In the genomic region with DNA sequence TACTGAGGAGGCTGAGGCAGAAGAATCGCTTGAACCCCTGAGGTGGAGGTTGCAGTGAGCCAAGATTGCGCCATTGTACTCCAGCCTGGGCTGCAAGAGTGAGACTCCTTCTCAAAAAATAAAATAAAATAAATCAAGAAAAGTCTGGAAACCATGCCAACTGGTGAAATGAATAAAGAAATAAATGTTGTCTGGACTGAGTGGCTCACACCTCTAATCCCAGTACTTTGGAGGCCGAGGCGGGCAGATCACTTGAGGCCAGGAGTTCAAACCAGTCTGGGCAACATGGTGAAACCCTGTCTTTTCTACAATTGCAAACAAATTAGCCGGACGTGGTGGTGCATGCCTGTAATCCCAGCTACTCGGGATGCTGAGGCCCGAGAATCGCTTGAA, we compare ENCODE assay signal across 1 cellular context.
A peak's percentile ranks its signal among the peaks of the same experiment; 100 is the strongest.
TF ChIP-seq lines count a peak whose summit lies in the region.

No MANE protein-coding gene starts in this region.

TF ChIP-seq in HepG2, 621 proteins besides CTCF, POLR2A, EP300 and RAD21 (continued from another document and continues in another):
- TF ChIP-seq ZNF407 (CRISPR knock-in tag; IDR thresholded peaks at IDR 0.05; ENCODE audit: not compliant biosample characterization), result no peak
- TF ChIP-seq ZNF280D (CRISPR knock-in tag; IDR thresholded peaks at IDR 0.05), result no peak
- TF ChIP-seq ZNF510 (CRISPR knock-in tag; IDR thresholded peaks at IDR 0.05; ENCODE audit: low read depth), result 0 out of 2 replicates have a peak, but pooled peaks have one; percentile 33
- TF ChIP-seq ZNF737 (CRISPR knock-in tag; IDR thresholded peaks at IDR 0.05; ENCODE audit: borderline replicate concordance), result no peak
- no peak for TF ChIP-seq ZNF512 (CRISPR knock-in tag; IDR thresholded peaks at IDR 0.05)
- 0 out of 2 replicates have a peak, but pooled peaks have one; percentile 4 for TF ChIP-seq NCOR1 (IDR thresholded peaks at IDR 0.05; ENCODE audit: borderline replicate concordance, low read length)
- 0 out of 2 replicates have a peak, but pooled peaks have one; percentile 25 for TF ChIP-seq PAWR (CRISPR knock-in tag; IDR thresholded peaks at IDR 0.05; ENCODE audit: borderline replicate concordance)
- TF ChIP-seq ZBTB37 (CRISPR knock-in tag; IDR thresholded peaks at IDR 0.05), result no peak; the same call in 1 of the 2 replicates
- TF ChIP-seq PCBP1 (IDR thresholded peaks at IDR 0.05; ENCODE audit: borderline replicate concordance, low read depth, low read length), result no peak
- TF ChIP-seq ZNF790 (CRISPR knock-in tag; IDR thresholded peaks at IDR 0.05; ENCODE audit: borderline replicate concordance), result no peak
- no peak for TF ChIP-seq SIN3B (IDR thresholded peaks at IDR 0.05; ENCODE audit: low read length)
- TF ChIP-seq, protein P1, sequence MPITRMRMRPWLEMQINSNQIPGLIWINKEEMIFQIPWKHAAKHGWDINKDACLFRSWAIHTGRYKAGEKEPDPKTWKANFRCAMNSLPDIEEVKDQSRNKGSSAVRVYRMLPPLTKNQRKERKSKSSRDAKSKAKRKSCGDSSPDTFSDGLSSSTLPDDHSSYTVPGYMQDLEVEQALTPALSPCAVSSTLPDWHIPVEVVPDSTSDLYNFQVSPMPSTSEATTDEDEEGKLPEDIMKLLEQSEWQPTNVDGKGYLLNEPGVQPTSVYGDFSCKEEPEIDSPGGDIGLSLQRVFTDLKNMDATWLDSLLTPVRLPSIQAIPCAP (CRISPR knock-in tag; IDR thresholded peaks at IDR 0.05; ENCODE audit: low read depth), result no peak
- no peak for TF ChIP-seq ZNF549 (CRISPR knock-in tag; IDR thresholded peaks at IDR 0.05)
- TF ChIP-seq, protein P2, sequence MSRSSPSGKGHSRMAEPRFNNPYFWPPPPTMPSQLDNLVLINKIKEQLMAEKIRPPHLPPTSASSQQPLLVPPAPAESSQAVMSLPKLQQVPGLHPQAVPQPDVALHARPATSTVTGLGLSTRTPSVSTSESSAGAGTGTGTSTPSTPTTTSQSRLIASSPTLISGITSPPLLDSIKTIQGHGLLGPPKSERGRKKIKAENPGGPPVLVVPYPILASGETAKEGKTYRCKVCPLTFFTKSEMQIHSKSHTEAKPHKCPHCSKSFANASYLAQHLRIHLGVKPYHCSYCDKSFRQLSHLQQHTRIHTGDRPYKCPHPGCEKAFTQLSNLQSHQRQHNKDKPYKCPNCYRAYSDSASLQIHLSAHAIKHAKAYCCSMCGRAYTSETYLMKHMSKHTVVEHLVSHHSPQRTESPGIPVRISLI (CRISPR knock-in tag; IDR thresholded peaks at IDR 0.05; ENCODE audit: borderline replicate concordance), result no peak
- TF ChIP-seq, protein P3, sequence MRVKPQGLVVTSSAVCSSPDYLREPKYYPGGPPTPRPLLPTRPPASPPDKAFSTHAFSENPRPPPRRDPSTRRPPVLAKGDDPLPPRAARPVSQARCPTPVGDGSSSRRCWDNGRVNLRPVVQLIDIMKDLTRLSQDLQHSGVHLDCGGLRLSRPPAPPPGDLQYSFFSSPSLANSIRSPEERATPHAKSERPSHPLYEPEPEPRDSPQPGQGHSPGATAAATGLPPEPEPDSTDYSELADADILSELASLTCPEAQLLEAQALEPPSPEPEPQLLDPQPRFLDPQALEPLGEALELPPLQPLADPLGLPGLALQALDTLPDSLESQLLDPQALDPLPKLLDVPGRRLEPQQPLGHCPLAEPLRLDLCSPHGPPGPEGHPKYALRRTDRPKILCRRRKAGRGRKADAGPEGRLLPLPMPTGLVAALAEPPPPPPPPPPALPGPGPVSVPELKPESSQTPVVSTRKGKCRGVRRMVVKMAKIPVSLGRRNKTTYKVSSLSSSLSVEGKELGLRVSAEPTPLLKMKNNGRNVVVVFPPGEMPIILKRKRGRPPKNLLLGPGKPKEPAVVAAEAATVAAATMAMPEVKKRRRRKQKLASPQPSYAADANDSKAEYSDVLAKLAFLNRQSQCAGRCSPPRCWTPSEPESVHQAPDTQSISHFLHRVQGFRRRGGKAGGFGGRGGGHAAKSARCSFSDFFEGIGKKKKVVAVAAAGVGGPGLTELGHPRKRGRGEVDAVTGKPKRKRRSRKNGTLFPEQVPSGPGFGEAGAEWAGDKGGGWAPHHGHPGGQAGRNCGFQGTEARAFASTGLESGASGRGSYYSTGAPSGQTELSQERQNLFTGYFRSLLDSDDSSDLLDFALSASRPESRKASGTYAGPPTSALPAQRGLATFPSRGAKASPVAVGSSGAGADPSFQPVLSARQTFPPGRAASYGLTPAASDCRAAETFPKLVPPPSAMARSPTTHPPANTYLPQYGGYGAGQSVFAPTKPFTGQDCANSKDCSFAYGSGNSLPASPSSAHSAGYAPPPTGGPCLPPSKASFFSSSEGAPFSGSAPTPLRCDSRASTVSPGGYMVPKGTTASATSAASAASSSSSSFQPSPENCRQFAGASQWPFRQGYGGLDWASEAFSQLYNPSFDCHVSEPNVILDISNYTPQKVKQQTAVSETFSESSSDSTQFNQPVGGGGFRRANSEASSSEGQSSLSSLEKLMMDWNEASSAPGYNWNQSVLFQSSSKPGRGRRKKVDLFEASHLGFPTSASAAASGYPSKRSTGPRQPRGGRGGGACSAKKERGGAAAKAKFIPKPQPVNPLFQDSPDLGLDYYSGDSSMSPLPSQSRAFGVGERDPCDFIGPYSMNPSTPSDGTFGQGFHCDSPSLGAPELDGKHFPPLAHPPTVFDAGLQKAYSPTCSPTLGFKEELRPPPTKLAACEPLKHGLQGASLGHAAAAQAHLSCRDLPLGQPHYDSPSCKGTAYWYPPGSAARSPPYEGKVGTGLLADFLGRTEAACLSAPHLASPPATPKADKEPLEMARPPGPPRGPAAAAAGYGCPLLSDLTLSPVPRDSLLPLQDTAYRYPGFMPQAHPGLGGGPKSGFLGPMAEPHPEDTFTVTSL (CRISPR knock-in tag; IDR thresholded peaks at IDR 0.05; ENCODE audit: borderline replicate concordance), result no peak
- no peak for TF ChIP-seq ZNF367 (CRISPR knock-in tag; IDR thresholded peaks at IDR 0.05; ENCODE audit: borderline replicate concordance)
- no peak; the same call in 1 of the 2 replicates for TF ChIP-seq KAT7 (CRISPR knock-in tag; IDR thresholded peaks at IDR 0.05; ENCODE audit: borderline replicate concordance)
- TF ChIP-seq, protein P4, sequence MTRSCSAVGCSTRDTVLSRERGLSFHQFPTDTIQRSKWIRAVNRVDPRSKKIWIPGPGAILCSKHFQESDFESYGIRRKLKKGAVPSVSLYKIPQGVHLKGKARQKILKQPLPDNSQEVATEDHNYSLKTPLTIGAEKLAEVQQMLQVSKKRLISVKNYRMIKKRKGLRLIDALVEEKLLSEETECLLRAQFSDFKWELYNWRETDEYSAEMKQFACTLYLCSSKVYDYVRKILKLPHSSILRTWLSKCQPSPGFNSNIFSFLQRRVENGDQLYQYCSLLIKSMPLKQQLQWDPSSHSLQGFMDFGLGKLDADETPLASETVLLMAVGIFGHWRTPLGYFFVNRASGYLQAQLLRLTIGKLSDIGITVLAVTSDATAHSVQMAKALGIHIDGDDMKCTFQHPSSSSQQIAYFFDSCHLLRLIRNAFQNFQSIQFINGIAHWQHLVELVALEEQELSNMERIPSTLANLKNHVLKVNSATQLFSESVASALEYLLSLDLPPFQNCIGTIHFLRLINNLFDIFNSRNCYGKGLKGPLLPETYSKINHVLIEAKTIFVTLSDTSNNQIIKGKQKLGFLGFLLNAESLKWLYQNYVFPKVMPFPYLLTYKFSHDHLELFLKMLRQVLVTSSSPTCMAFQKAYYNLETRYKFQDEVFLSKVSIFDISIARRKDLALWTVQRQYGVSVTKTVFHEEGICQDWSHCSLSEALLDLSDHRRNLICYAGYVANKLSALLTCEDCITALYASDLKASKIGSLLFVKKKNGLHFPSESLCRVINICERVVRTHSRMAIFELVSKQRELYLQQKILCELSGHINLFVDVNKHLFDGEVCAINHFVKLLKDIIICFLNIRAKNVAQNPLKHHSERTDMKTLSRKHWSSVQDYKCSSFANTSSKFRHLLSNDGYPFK (CRISPR knock-in tag; IDR thresholded peaks at IDR 0.05; ENCODE audit: borderline replicate concordance), result no peak
- no peak for TF ChIP-seq RXRB (CRISPR knock-in tag; IDR thresholded peaks at IDR 0.05; ENCODE audit: borderline replicate concordance)
- TF ChIP-seq ZNF577 (CRISPR knock-in tag; IDR thresholded peaks at IDR 0.05; ENCODE audit: borderline replicate concordance, low read depth), result no peak
